Comparison of ENCODE assay signal across 8 cellular contexts in the genomic region with DNA sequence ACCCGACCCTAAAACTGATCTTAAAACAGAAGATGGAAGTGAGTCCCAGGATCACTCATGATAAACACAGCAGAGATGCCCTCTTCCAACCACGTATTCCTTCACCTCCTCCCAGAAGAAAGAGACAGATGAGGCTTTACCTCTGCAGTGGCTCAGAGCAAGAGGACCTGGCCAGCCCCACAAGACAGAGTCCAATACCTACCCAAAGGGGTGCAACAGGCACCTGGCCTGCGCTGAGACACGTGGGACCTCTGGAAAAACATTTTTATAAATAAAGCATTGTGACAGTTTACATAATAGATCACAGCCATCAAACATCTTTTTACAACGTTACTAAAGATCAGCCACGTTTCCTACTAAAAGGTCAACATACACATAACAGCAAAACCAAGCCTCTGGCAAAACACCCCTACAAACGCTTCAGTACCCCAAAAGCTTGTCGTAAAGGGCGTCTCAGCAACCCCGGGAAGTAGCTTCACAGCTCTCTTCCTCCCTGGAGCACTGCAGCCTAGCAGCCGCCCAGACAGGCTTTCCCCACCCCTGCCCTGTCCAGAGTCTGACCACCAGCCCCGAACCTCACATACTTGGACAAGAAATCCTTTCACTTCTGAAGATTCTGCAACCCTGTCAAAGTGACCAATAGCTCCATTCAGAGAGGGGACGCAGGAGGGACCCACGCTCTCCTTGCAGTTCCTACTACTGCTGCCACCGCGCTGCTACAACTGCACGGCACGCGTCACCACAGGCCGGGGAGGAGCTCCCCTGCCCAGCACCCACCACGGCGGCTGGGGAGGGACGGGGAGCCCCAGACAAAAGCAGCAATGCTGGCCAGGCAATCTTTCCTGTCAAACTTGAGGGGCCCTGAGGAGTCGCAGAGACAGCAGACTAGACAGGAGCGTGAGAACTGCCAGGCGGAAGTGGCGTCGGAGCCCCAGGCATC. TPM values are rescaled to one million over a fixed set of nuclear protein-coding genes. Genes with fewer than 3 reads are reported as not detected.
DNase-seq lines count a peak whose midpoint lies in the region; ATAC-seq, FAIRE-seq and TF ChIP-seq lines count a peak whose summit lies in the region.

No MANE protein-coding gene starts in this region.

- peaks cover 31% of the 10 kb centered on the region for H3K4me1 Mint-ChIP-seq in activated T-helper 2 cell treated with anti-CD3 and anti-CD28 coated beads, Interferon-gamma antibody, Interleukin-2, Interleukin-4, amounts not matched to agents 10 μg/mL and 5 μg/mL and 100 μg/mL, durations not matched to agents 14 hours and 24 hours and 36 hours (ENCODE audit: low read depth)

- H3K4me3 ChIP-seq in heart left ventricle: peak overlapping the region in 9 of 12 donors; percentile 48 to 62 (median 57)
- no peak overlapping the region for H3K4me3 ChIP-seq in right atrium auricular region
- peak overlapping the region; percentile 56 for H3K4me3 ChIP-seq in lower lobe of right lung
- peak overlapping the region; percentile 49 for H3K4me3 ChIP-seq in upper lobe of right lung
- H3K4me3 ChIP-seq in body of pancreas: no peak overlapping the region
- H3K4me3 ChIP-seq in small intestine (ENCODE audit: low read depth in 1 of 2, low read length in 2 of 2): no peak overlapping the region

- FAIRE-seq in small intestine (lab: Jason Lieb, UNC): no peak

- no peak overlapping the region for H3K27ac Mint-ChIP-seq in activated T-helper 2 cell treated with anti-CD3 and anti-CD28 coated beads, Interferon-gamma antibody, Interleukin-2, Interleukin-4, amounts not matched to agents 10 μg/mL and 5 μg/mL and 100 μg/mL, durations not matched to agents 14 hours and 24 hours and 36 hours

- peak overlapping the region in 2 of 12 donors; percentile 38 to 60 for H3K27ac ChIP-seq in heart left ventricle
- no peak overlapping the region for H3K27ac ChIP-seq in right atrium auricular region
- no peak overlapping the region for H3K27ac ChIP-seq in lower lobe of right lung
- H3K27ac ChIP-seq in upper lobe of right lung: no peak overlapping the region
- no peak overlapping the region for H3K27ac ChIP-seq in body of pancreas
- no peak overlapping the region for H3K27ac ChIP-seq in small intestine (ENCODE audit: low read depth in 1 of 2, low read length in 1 of 2)

- H3K9me3 ChIP-seq in heart left ventricle: no peaks in the 10 kb centered on the region
- no peaks in the 10 kb centered on the region for H3K9me3 ChIP-seq in right atrium auricular region
- H3K9me3 ChIP-seq in lower lobe of right lung: no peaks in the 10 kb centered on the region
- no peaks in the 10 kb centered on the region for H3K9me3 ChIP-seq in upper lobe of right lung
- no peaks in the 10 kb centered on the region for H3K9me3 ChIP-seq in body of pancreas
- no peaks in the 10 kb centered on the region for H3K9me3 ChIP-seq in small intestine (ENCODE audit: control insufficient read depth, low read depth)

- H3K4me1 ChIP-seq in heart left ventricle: peaks cover 2 to 48% (median 30%) of the 10 kb centered on the region in 12 donors
- H3K4me1 ChIP-seq in right atrium auricular region: peaks cover 0 to 25% of the 10 kb centered on the region in 2 donors
- H3K4me1 ChIP-seq in lower lobe of right lung: peaks cover 56% of the 10 kb centered on the region
- H3K4me1 ChIP-seq in upper lobe of right lung: peaks cover 30% of the 10 kb centered on the region
- H3K4me1 ChIP-seq in body of pancreas: peaks cover 41% of the 10 kb centered on the region
- peaks cover 2 to 9% of the 10 kb centered on the region in 2 donors for H3K4me1 ChIP-seq in small intestine (ENCODE audit: control insufficient read depth in 2 of 2, insufficient read depth in 1 of 2, low read depth in 1 of 2, low read length in 1 of 2)

- H3K4me3 Mint-ChIP-seq in activated T-helper 2 cell treated with anti-CD3 and anti-CD28 coated beads, Interferon-gamma antibody, Interleukin-2, Interleukin-4, amounts not matched to agents 10 μg/mL and 5 μg/mL and 100 μg/mL, durations not matched to agents 14 hours and 24 hours and 36 hours (ENCODE audit: low read depth): peak overlapping the region; percentile 77

- DNase-seq in heart left ventricle (no peak), right atrium auricular region (ENCODE audit: low spot score) (no peak), lower lobe of right lung (no peak), upper lobe of right lung (no peak), body of pancreas (no peak), small intestine (no peak)
- no peak for DNase-seq in activated T-helper 2 cell treated with anti-CD3 and anti-CD28 coated beads, Interferon-gamma antibody, Interleukin-2, Interleukin-4, amounts not matched to agents 10 μg/mL and 5 μg/mL and 100 μg/mL, durations not matched to agents 14 hours and 24 hours and 36 hours (ENCODE audit: low spot score)
- DNase-seq in stimulated activated CD4-positive, alpha-beta T cell treated with anti-CD3 and anti-CD28 coated beads, Interleukin-4, amount 100 ng/mL, for 1 hour: no peak

- no peaks in the 10 kb centered on the region for H3K36me3 ChIP-seq in heart left ventricle
- H3K36me3 ChIP-seq in right atrium auricular region: no peaks in the 10 kb centered on the region
- no peaks in the 10 kb centered on the region for H3K36me3 ChIP-seq in lower lobe of right lung
- H3K36me3 ChIP-seq in upper lobe of right lung: no peaks in the 10 kb centered on the region
- no peaks in the 10 kb centered on the region for H3K36me3 ChIP-seq in body of pancreas (replicated peaks in 1 of 2; ENCODE audit: insufficient read depth in 1 of 2, low read depth in 2 of 2)
- no peaks in the 10 kb centered on the region for H3K36me3 ChIP-seq in small intestine (ENCODE audit: control insufficient read depth in 2 of 2, insufficient read depth in 2 of 2, low read length in 2 of 2)

- TF ChIP-seq CTCF in heart left ventricle (IDR thresholded peaks at IDR 0.05): no peak
- no peak for TF ChIP-seq CTCF in right atrium auricular region (IDR thresholded peaks at IDR 0.05)
- TF ChIP-seq CTCF in lower lobe of right lung (IDR thresholded peaks at IDR 0.05): no peak
- TF ChIP-seq CTCF in upper lobe of right lung (IDR thresholded peaks at IDR 0.05): no peak
- TF ChIP-seq CTCF in body of pancreas (IDR thresholded peaks at IDR 0.05): no peak

- H3K9me3 Mint-ChIP-seq in activated T-helper 2 cell treated with anti-CD3 and anti-CD28 coated beads, Interferon-gamma antibody, Interleukin-2, Interleukin-4, amounts not matched to agents 10 μg/mL and 5 μg/mL and 100 μg/mL, durations not matched to agents 14 hours and 24 hours and 36 hours: no peaks in the 10 kb centered on the region

- H3K36me3 Mint-ChIP-seq in activated T-helper 2 cell treated with anti-CD3 and anti-CD28 coated beads, Interferon-gamma antibody, Interleukin-2, Interleukin-4, amounts not matched to agents 10 μg/mL and 5 μg/mL and 100 μg/mL, durations not matched to agents 14 hours and 24 hours and 36 hours (ENCODE audit: low read depth): peaks cover 17% of the 10 kb centered on the region

- peaks cover 2% of the 10 kb centered on the region for H3K27me3 Mint-ChIP-seq in activated T-helper 2 cell treated with anti-CD3 and anti-CD28 coated beads, Interferon-gamma antibody, Interleukin-2, Interleukin-4, amounts not matched to agents 10 μg/mL and 5 μg/mL and 100 μg/mL, durations not matched to agents 14 hours and 24 hours and 36 hours (ENCODE audit: low read depth)

- ATAC-seq in heart left ventricle (peak in 1 of 4 donors; percentile 7), lower lobe of right lung (no peak), upper lobe of right lung (no peak), body of pancreas (no peak)

- H3K27me3 ChIP-seq in heart left ventricle: no peaks in the 10 kb centered on the region
- no peaks in the 10 kb centered on the region for H3K27me3 ChIP-seq in right atrium auricular region
- H3K27me3 ChIP-seq in lower lobe of right lung (ENCODE audit: low read depth): no peaks in the 10 kb centered on the region
- H3K27me3 ChIP-seq in upper lobe of right lung: no peaks in the 10 kb centered on the region
- no peaks in the 10 kb centered on the region for H3K27me3 ChIP-seq in body of pancreas
- no peaks in the 10 kb centered on the region for H3K27me3 ChIP-seq in small intestine (ENCODE audit: control insufficient read depth in 2 of 2, insufficient read depth in 2 of 2, low read length in 2 of 2)

- 59 to 77% (median 67%) methylated on average over 25 to 28 of the region's 28 CpGs for WGBS in heart left ventricle, 4 donors
- 78 to 82% methylated on average over 26 to 28 of the region's 28 CpGs for WGBS in body of pancreas, 2 donors
- WGBS in small intestine, 3 donors: 71 to 79% (median 75%) methylated on average over 28 of the region's 28 CpGs

- intact Hi-C loops in heart left ventricle (cut with DNase I): loop anchor here in 7 of 10 donors (5.0 kb wide), 5 partner anchors 36 to 79 kb away; a partner anchor contains a TSS
- intact Hi-C loops in activated T-helper 2 cell treated with anti-CD3 and anti-CD28 coated beads, Interferon-gamma antibody, Interleukin-2, Interleukin-4, amounts not matched to agents 10 μg/mL and 5 μg/mL and 100 μg/mL, durations not matched to agents 14 hours and 24 hours and 36 hours (cut with micrococcal nuclease): no loop called here
- intact Hi-C loops in lower lobe of right lung (cut with DNase I): no loop called here
- intact Hi-C loops in upper lobe of right lung (cut with DNase I): no loop called here
- intact Hi-C loops in body of pancreas (cut with DNase I): loop anchor here (5.0 kb wide), 1 partner anchor 64 kb away; no protein-coding TSS in a partner anchor

- TF ChIP-seq POLR2A in heart left ventricle (IDR thresholded peaks at IDR 0.05) (no peak), body of pancreas (IDR thresholded peaks at IDR 0.05) (no peak)

RNA-seq across cellular contexts. Expression of a gene that starts 2.8 kb away (rescaled TPM):
- total RNA-seq in heart left ventricle (10 to 100 TPM in 7 of 9 donors, 1 to 10 TPM in 2; 7.8 to 37.7 (median 11.4) TPM), right atrium auricular region (10 to 100 TPM in 1 of 2 donors, 1 to 10 TPM in 1; 8.3 to 18.0 TPM), lower lobe of right lung (17.6 TPM), upper lobe of right lung (19.6 TPM), body of pancreas (10 to 100 TPM; 12.7 to 29.0 TPM)
- polyA plus RNA-seq in heart left ventricle (1 to 10 TPM; 4.5 to 6.1 TPM), small intestine (1 to 10 TPM; 4.6 to 8.0 (median 7.8) TPM)
- 23.6 and 26.9 TPM in 2 replicates for total RNA-seq in activated T-helper 2 cell treated with anti-CD3 and anti-CD28 coated beads, Interferon-gamma antibody, Interleukin-2, Interleukin-4, amounts not matched to agents 10 μg/mL and 5 μg/mL and 100 μg/mL, durations not matched to agents 14 hours and 24 hours and 36 hours

RNA-seq across cellular contexts. Expression of a gene that starts 59.3 kb away (rescaled TPM):
- 10 to 100 TPM; 38.6 to 64.7 (median 54.6) TPM for total RNA-seq in heart left ventricle
- polyA plus RNA-seq in heart left ventricle: 10 to 100 TPM; 26.1 to 60.0 TPM
- 10 to 100 TPM; 26.1 to 26.8 TPM for total RNA-seq in right atrium auricular region
- 42.9 and 45.0 TPM in 2 replicates for total RNA-seq in activated T-helper 2 cell treated with anti-CD3 and anti-CD28 coated beads, Interferon-gamma antibody, Interleukin-2, Interleukin-4, amounts not matched to agents 10 μg/mL and 5 μg/mL and 100 μg/mL, durations not matched to agents 14 hours and 24 hours and 36 hours
- 36.8 TPM for total RNA-seq in lower lobe of right lung
- total RNA-seq in upper lobe of right lung: 35.1 TPM
- total RNA-seq in body of pancreas: 10 to 100 TPM; 11.5 to 12.2 TPM
- polyA plus RNA-seq in small intestine: 10 to 100 TPM; 11.9 to 23.3 (median 13.0) TPM

Comparison
In these comparisons a context has a peak if more than half of its experiments do, and no peak if none do; other contexts are left out.
1. H3K4me3 ChIP-seq: peak in heart left ventricle (9 of 12), lower lobe of right lung (single experiment) and upper lobe of right lung (single experiment); none in right atrium auricular region (0 of 2), body of pancreas (0 of 2) and small intestine (0 of 2).
2. intact Hi-C loops: an anchor here in heart left ventricle (5.0 kb wide) and body of pancreas (5.0 kb wide); none called in activated T-helper 2 cell treated with anti-CD3 and anti-CD28 coated beads, Interferon-gamma antibody, Interleukin-2, Interleukin-4, amounts not matched to agents 10 μg/mL and 5 μg/mL and 100 μg/mL, durations not matched to agents 14 hours and 24 hours and 36 hours, lower lobe of right lung and upper lobe of right lung.